In the genomic region with DNA sequence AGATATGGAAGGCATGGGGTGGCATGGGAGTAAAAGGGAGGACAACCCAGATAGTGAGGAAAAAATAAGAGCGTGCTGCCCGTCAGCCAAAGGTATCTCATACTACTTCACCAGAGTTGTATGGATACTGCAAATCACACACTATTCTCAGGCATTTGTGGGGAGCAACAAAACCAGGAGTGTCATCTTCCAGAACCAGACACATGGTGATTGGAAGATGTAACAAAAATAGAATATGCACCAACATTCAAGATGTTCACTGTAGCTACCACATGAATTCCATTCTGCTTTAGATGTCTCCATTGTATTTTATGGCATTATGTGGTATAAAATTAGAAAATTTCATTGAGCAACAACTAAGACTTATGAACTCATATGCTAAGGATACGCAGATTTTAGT, we compare ENCODE assay signal across 17 cellular contexts. TPM values are rescaled to one million over a fixed set of nuclear protein-coding genes. Genes with fewer than 3 reads are reported as not detected.
DNase-seq lines count a peak whose midpoint lies in the region; ATAC-seq and TF ChIP-seq lines count a peak whose summit lies in the region.
"Had no signal": no experiment of that assay in that cellular context is flagged by ENCODE, and none has a peak within 500 bp of the region (broad histone marks: within the 10 kb centered on the region; RNA-seq: fewer than 3 reads in every experiment).

No MANE protein-coding gene starts in this region.

- no peak for DNase-seq in activated T-cell treated with anti-CD3 and anti-CD28 coated beads, Interleukin-2, amount 50 U/mL, for 24 hours
- no peak for DNase-seq in activated T-cell treated with anti-CD3 and anti-CD28 coated beads, Interleukin-2, amount 50 U/mL, for 1 hour
- DNase-seq in CD8-positive, alpha-beta T cell, result no peak
- DNase-seq in activated naive CD8-positive, alpha-beta T cell treated with anti-CD3 and anti-CD28 coated beads for 36 hours, result no peak
- DNase-seq in naive B cell, result no peak
- no peak for DNase-seq in ACHN
- DNase-seq in AG08396 (ENCODE audit: low spot score), result no peak
- DNase-seq: Caco-2, EL, NCI-H1048, NCI-H146, NCI-H2081, NCI-H510A, NCI-H774, PC-3 had no signal

- H3K27ac ChIP-seq in CD8-positive, alpha-beta T cell (ENCODE audit: low read depth, low read length), result no peak overlapping the region
- H3K27ac ChIP-seq: C4-2B had no signal

- in situ Hi-C loops in ACHN (cut with HindIII; ENCODE audit: low pct_ligation_motif_present, low pct_unique_long_range_greater_than_20kb, low sequenced_read_pairs), result no loop called here

- H3K4me1 ChIP-seq in CD8-positive, alpha-beta T cell (ENCODE audit: insufficient read depth, low read length), result peaks cover 17% of the 10 kb centered on the region
- H3K4me1 ChIP-seq: Caco-2 had no signal

- H3K27me3 ChIP-seq in CD8-positive, alpha-beta T cell (ENCODE audit: insufficient read depth, low read length), result no peaks in the 10 kb centered on the region

- peaks cover 90% of the 10 kb centered on the region for H3K36me3 Mint-ChIP-seq in activated T-cell treated with anti-CD3 and anti-CD28 coated beads, Interleukin-2, amount 50 U/mL, for 24 hours (ENCODE audit: low read depth)
- H3K36me3 Mint-ChIP-seq in CD8-positive, alpha-beta T cell, result peaks cover 83% of the 10 kb centered on the region
- peaks cover 67% of the 10 kb centered on the region for H3K36me3 Mint-ChIP-seq in activated naive CD8-positive, alpha-beta T cell treated with anti-CD3 and anti-CD28 coated beads for 36 hours
- peaks cover 40 to 47% of the 10 kb centered on the region in 2 donors for H3K36me3 Mint-ChIP-seq in naive B cell

- H3K36me3 ChIP-seq in CD8-positive, alpha-beta T cell (ENCODE audit: insufficient read depth, low read length), result peaks cover 33% of the 10 kb centered on the region

- H3K4me3 Mint-ChIP-seq in activated T-cell treated with anti-CD3 and anti-CD28 coated beads, Interleukin-2, amount 50 U/mL, for 24 hours, result no peak overlapping the region
- H3K4me3 Mint-ChIP-seq in CD8-positive, alpha-beta T cell, result no peak overlapping the region
- H3K4me3 Mint-ChIP-seq in activated naive CD8-positive, alpha-beta T cell treated with anti-CD3 and anti-CD28 coated beads for 36 hours, result no peak overlapping the region
- no peak overlapping the region for H3K4me3 Mint-ChIP-seq in naive B cell

- intact Hi-C loops in CD8-positive, alpha-beta T cell (cut with DNase I, micrococcal nuclease), result loop anchor here (2.0 to 10.0 kb wide), 3 partner anchors 15 to 421 kb away; no protein-coding TSS in a partner anchor

- POLR2A ChIA-PET in CD8-positive, alpha-beta T cell (lab: Charles Lee), result interaction anchor here (0.6 kb wide), 1 partner anchor 137 kb away, joined by 3 read pairs; no protein-coding TSS in a partner anchor

- no peaks in the 10 kb centered on the region for H3K27me3 Mint-ChIP-seq in activated T-cell treated with anti-CD3 and anti-CD28 coated beads, Interleukin-2, amount 50 U/mL, for 24 hours
- no peaks in the 10 kb centered on the region for H3K27me3 Mint-ChIP-seq in CD8-positive, alpha-beta T cell (ENCODE audit: low read depth)
- H3K27me3 Mint-ChIP-seq in activated naive CD8-positive, alpha-beta T cell treated with anti-CD3 and anti-CD28 coated beads for 36 hours, result no peaks in the 10 kb centered on the region
- no peaks in the 10 kb centered on the region for H3K27me3 Mint-ChIP-seq in naive B cell

- H3K27ac Mint-ChIP-seq in activated T-cell treated with anti-CD3 and anti-CD28 coated beads, Interleukin-2, amount 50 U/mL, for 24 hours, result peak overlapping the region; percentile 12
- H3K27ac Mint-ChIP-seq in CD8-positive, alpha-beta T cell, result peak overlapping the region; percentile 75
- H3K27ac Mint-ChIP-seq in activated naive CD8-positive, alpha-beta T cell treated with anti-CD3 and anti-CD28 coated beads for 36 hours, result peak overlapping the region; percentile 2
- peak overlapping the region; percentile 14 to 91 (median 45) for H3K27ac Mint-ChIP-seq in naive B cell

- CTCF ChIA-PET in CD8-positive, alpha-beta T cell (lab: Charles Lee), result no interaction called here

- H3K9me3 Mint-ChIP-seq in activated T-cell treated with anti-CD3 and anti-CD28 coated beads, Interleukin-2, amount 50 U/mL, for 24 hours, result no peaks in the 10 kb centered on the region
- no peaks in the 10 kb centered on the region for H3K9me3 Mint-ChIP-seq in CD8-positive, alpha-beta T cell
- no peaks in the 10 kb centered on the region for H3K9me3 Mint-ChIP-seq in activated naive CD8-positive, alpha-beta T cell treated with anti-CD3 and anti-CD28 coated beads for 36 hours
- H3K9me3 Mint-ChIP-seq in naive B cell, result no peaks in the 10 kb centered on the region

- H3K4me1 Mint-ChIP-seq in activated T-cell treated with anti-CD3 and anti-CD28 coated beads, Interleukin-2, amount 50 U/mL, for 24 hours (ENCODE audit: low read depth), result peaks cover 60% of the 10 kb centered on the region
- peaks cover 63% of the 10 kb centered on the region for H3K4me1 Mint-ChIP-seq in CD8-positive, alpha-beta T cell (ENCODE audit: low read depth)
- peaks cover 38% of the 10 kb centered on the region for H3K4me1 Mint-ChIP-seq in activated naive CD8-positive, alpha-beta T cell treated with anti-CD3 and anti-CD28 coated beads for 36 hours
- H3K4me1 Mint-ChIP-seq in naive B cell, result peaks cover 37 to 63% (median 40%) of the 10 kb centered on the region in 3 donors

- no peak for ATAC-seq in CD8-positive, alpha-beta T cell
- ATAC-seq in naive B cell (ENCODE audit: low read depth in 2 of 2) (no peak), GM21786 (IDR thresholded peaks at IDR 0.05; ENCODE audit: unreplicated experiment) (no peak)
- ATAC-seq: PC-3 had no signal

- H3K9me3 ChIP-seq in CD8-positive, alpha-beta T cell (ENCODE audit: low read length), result no peaks in the 10 kb centered on the region
- H3K9me3 ChIP-seq: Caco-2 had no signal

- H3K4me3 ChIP-seq in CD8-positive, alpha-beta T cell (ENCODE audit: low read depth, low read length), result no peak overlapping the region

- no peak for TF ChIP-seq CTCF in CD8-positive, alpha-beta T cell (IDR thresholded peaks at IDR 0.05)

RNA-seq across cellular contexts. Expression of gene CD47, which starts 34.9 kb away (rescaled TPM):
- total RNA-seq in CD8-positive, alpha-beta T cell, result 100 to 1,000 TPM; 118 to 125 TPM
- 10 to 100 TPM; 84.7 to 85.2 TPM for total RNA-seq in activated naive CD8-positive, alpha-beta T cell treated with anti-CD3 and anti-CD28 coated beads for 36 hours
- 100 to 1,000 TPM; 219 to 439 (median 284) TPM for polyA plus RNA-seq in naive B cell (ENCODE audit: low read depth in 6 of 6)

Comparison
In these comparisons a context has a peak if more than half of its experiments do, and no peak if none do; other contexts are left out.
1. H3K27ac Mint-ChIP-seq: peak in every context shown above with its lines; median percentile 75 in CD8-positive, alpha-beta T cell; 45 in naive B cell; 12 in activated T-cell treated with anti-CD3 and anti-CD28 coated beads, Interleukin-2, amount 50 U/mL, for 24 hours; 2 in activated naive CD8-positive, alpha-beta T cell treated with anti-CD3 and anti-CD28 coated beads for 36 hours.